Comparison of ENCODE assay signal across 28 cellular contexts in genomic region chr12:1252758-1253157, GRCh38.
"Had no signal": no experiment of that assay in that cellular context is flagged by ENCODE, and none has a peak within 500 bp of the region (broad histone marks: within the 10 kb centered on the region; RNA-seq: fewer than 3 reads in every experiment).

No MANE protein-coding gene starts in this region.

- H3K4me1 Mint-ChIP-seq: activated B cell treated with CpG ODN at 0.5 μM for 24 hours had no signal

- H3K27me3 ChIP-seq: adrenal gland, body of pancreas, esophagus squamous epithelium, gastrocnemius medialis, hepatocyte, vagina had no signal

- H2AFZ ChIP-seq: hepatocyte had no signal

- H3K9me3 ChIP-seq: adrenal gland, body of pancreas, esophagus squamous epithelium, gastrocnemius medialis, thoracic aorta, vagina had no signal

- H3K36me3 ChIP-seq: adrenal gland, gastrocnemius medialis, thoracic aorta had no signal

- H3K4me1 ChIP-seq: gastrocnemius medialis, vagina had no signal

- H3K79me2 ChIP-seq: hepatocyte had no signal

- H3K27me3 Mint-ChIP-seq: activated B cell treated with CpG ODN at 0.5 μM for 24 hours; activated naive CD8-positive, alpha-beta T cell; naive thymus-derived CD8-positive, alpha-beta T cell; stimulated activated naive CD8-positive, alpha-beta T cell treated with anti-CD3 and anti-CD28 coated beads, Interleukin-15, Interleukin-2, amounts not matched to agents 100 ng/mL and 50 ng/mL, for 24 hours had no signal

- H3K4me3 Mint-ChIP-seq: activated B cell treated with CpG ODN at 0.5 μM for 24 hours; activated naive CD8-positive, alpha-beta T cell; activated T-cell treated with anti-CD3 and anti-CD28 coated beads, Interleukin-2, amount 50 U/mL, for 72 hours; naive thymus-derived CD8-positive, alpha-beta T cell; stimulated activated naive CD8-positive, alpha-beta T cell treated with anti-CD3 and anti-CD28 coated beads, Interleukin-15, Interleukin-2, amounts not matched to agents 100 ng/mL and 50 ng/mL, for 24 hours had no signal

- H3K4me2 ChIP-seq: hepatocyte had no signal

- H3K9me3 Mint-ChIP-seq: activated B cell treated with CpG ODN at 0.5 μM for 24 hours; activated T-cell treated with anti-CD3 and anti-CD28 coated beads, Interleukin-2, amount 50 U/mL, for 72 hours; naive thymus-derived CD8-positive, alpha-beta T cell; stimulated activated naive CD8-positive, alpha-beta T cell treated with anti-CD3 and anti-CD28 coated beads, Interleukin-15, Interleukin-2, amounts not matched to agents 100 ng/mL and 50 ng/mL, for 24 hours had no signal

- H3K4me3 ChIP-seq: adrenal gland, body of pancreas, esophagus squamous epithelium, gastrocnemius medialis, hepatocyte, skin epidermis, thoracic aorta, vagina had no signal

- H3K27ac Mint-ChIP-seq: activated B cell treated with CpG ODN at 0.5 μM for 24 hours; activated naive CD8-positive, alpha-beta T cell; activated T-cell treated with anti-CD3 and anti-CD28 coated beads, Interleukin-2, amount 50 U/mL, for 72 hours; naive thymus-derived CD8-positive, alpha-beta T cell; stimulated activated naive CD8-positive, alpha-beta T cell treated with anti-CD3 and anti-CD28 coated beads, Interleukin-15, Interleukin-2, amounts not matched to agents 100 ng/mL and 50 ng/mL, for 24 hours had no signal

- DNase-seq: activated B cell treated with CpG ODN at 0.5 μM for 24 hours; activated CD4-positive, alpha-beta T cell treated with anti-CD3 and anti-CD28 coated beads, Interleukin-2, amount 50 U/mL, for 4 hours; activated naive CD4-positive, alpha-beta T cell; activated T-cell treated with anti-CD3 and anti-CD28 coated beads for 4 hours; activated T-cell treated with anti-CD3 and anti-CD28 coated beads, Interleukin-2, amount 50 U/mL, for 72 hours; adrenal gland; aorta; body of pancreas; dermis blood vessel endothelial cell; effector CD4-positive, alpha-beta T cell; esophagus squamous epithelium; gastrocnemius medialis; glutamatergic neuron; left colon; midbrain; naive thymus-derived CD8-positive, alpha-beta T cell; stimulated activated CD4-positive, alpha-beta T cell treated with anti-CD3 and anti-CD28 coated beads, Interleukin-12 subunit alpha, Interleukin-12 subunit beta, amount 100 ng/mL, for 4 hours; stimulated activated CD4-positive, alpha-beta T cell treated with anti-CD3 and anti-CD28 coated beads, Interleukin-4, amount 100 ng/mL, for 1 hour; T-helper 2 cell; trophoblast cell had no signal

- ATAC-seq: activated T-cell treated with anti-CD3 and anti-CD28 coated beads, Interleukin-2, amount 50 U/mL, for 72 hours; body of pancreas; gastrocnemius medialis; left colon; naive thymus-derived CD8-positive, alpha-beta T cell; sciatic nerve had no signal

- H3K27ac ChIP-seq: adrenal gland, body of pancreas, epithelial cell of prostate, esophagus squamous epithelium, gastrocnemius medialis, hepatocyte, skin epidermis, thoracic aorta, vagina had no signal
